In genomic region chr2:209508255-209508654, GRCh38 we compare ENCODE assay signal across 21 cellular contexts.
A peak's percentile ranks its signal among the peaks of the same experiment; 100 is the strongest.
DNase-seq lines count a peak whose midpoint lies in the region; ATAC-seq and TF ChIP-seq lines count a peak whose summit lies in the region.
"Had no signal": no experiment of that assay in that cellular context is flagged by ENCODE, and none has a peak within 500 bp of the region (broad histone marks: within the 10 kb centered on the region; RNA-seq: fewer than 3 reads in every experiment).

No MANE protein-coding gene starts in this region.

- ATAC-seq in right lobe of liver: peak in 3 of 4 donors; percentile 60 to 63 (median 62)
- no peak for ATAC-seq in GM19324 (IDR thresholded peaks at IDR 0.05; ENCODE audit: low FRiP score, unreplicated experiment)
- ATAC-seq: K562, Panc1 had no signal

- H3K9me3 ChIP-seq in endocrine pancreas (ENCODE audit: control insufficient read depth, low read length): no peaks in the 10 kb centered on the region
- no peaks in the 10 kb centered on the region for H3K9me3 ChIP-seq in right lobe of liver

- no peak for TF ChIP-seq CTCF in 22Rv1 (IDR thresholded peaks at IDR 0.05)
- no peak for TF ChIP-seq CTCF in right lobe of liver (IDR thresholded peaks at IDR 0.05)

- H3K9ac ChIP-seq in endocrine pancreas (ENCODE audit: control insufficient read depth, insufficient read depth, low read length): no peak overlapping the region

- H3K27ac ChIP-seq in 22Rv1 (peak overlapping the region; percentile 77), right lobe of liver (no peak overlapping the region)

- peak; percentile 30 for DNase-seq in HT-29 (ENCODE audit: low spot score)
- no peak for DNase-seq in right lobe of liver
- DNase-seq in erythroblast (lab: John Stamatoyannopoulos, UW): no peak
- no peak for DNase-seq in NCI-H2107 treated with DMSO at 0.1 percent for 48 hours (lab: John Stamatoyannopoulos, UW; ENCODE audit: unreplicated experiment)
- no peak for DNase-seq in medulla oblongata (ENCODE audit: extremely low spot score)
- DNase-seq: DMS79, H7, MM.1S, NCI-H1092, NCI-H1436 treated with DMSO at 0.1 percent for 48 hours, NCI-H2029 treated with DMSO at 0.1 percent for 48 hours, NCI-H2171, NCI-H345, NCI-H524, NCI-H82, SIG-M5 had no signal

- H3K27me3 ChIP-seq in endocrine pancreas (ENCODE audit: control insufficient read depth, insufficient read depth, low read length) (no peaks in the 10 kb centered on the region), right lobe of liver (no peaks in the 10 kb centered on the region)

- peaks cover 36% of the 10 kb centered on the region for H3K4me1 ChIP-seq in endocrine pancreas (ENCODE audit: control insufficient read depth, insufficient read depth, low read length)
- H3K4me1 ChIP-seq in right lobe of liver: peaks cover 0 to 11% (median 0%) of the 10 kb centered on the region in 4 donors

- TF ChIP-seq POLR2A in right lobe of liver (IDR thresholded peaks at IDR 0.05) (no peak), erythroblast (IDR thresholded peaks at IDR 0.05; ENCODE audit: low read length) (no peak)

- intact Hi-C loops in right lobe of liver (cut with DNase I): no loop called here

- H3K36me3 ChIP-seq in endocrine pancreas (ENCODE audit: control insufficient read depth, insufficient read depth, low read length): no peaks in the 10 kb centered on the region
- H3K36me3 ChIP-seq in right lobe of liver: no peaks in the 10 kb centered on the region

- H3K4me3 ChIP-seq in endocrine pancreas (ENCODE audit: control insufficient read depth, insufficient read depth, low read length) (peak overlapping the region; percentile 14), right lobe of liver (no peak overlapping the region)
- H3K4me3 ChIP-seq: K562 had no signal
